Comparison of ENCODE assay signal across 13 cellular contexts in the genomic region with DNA sequence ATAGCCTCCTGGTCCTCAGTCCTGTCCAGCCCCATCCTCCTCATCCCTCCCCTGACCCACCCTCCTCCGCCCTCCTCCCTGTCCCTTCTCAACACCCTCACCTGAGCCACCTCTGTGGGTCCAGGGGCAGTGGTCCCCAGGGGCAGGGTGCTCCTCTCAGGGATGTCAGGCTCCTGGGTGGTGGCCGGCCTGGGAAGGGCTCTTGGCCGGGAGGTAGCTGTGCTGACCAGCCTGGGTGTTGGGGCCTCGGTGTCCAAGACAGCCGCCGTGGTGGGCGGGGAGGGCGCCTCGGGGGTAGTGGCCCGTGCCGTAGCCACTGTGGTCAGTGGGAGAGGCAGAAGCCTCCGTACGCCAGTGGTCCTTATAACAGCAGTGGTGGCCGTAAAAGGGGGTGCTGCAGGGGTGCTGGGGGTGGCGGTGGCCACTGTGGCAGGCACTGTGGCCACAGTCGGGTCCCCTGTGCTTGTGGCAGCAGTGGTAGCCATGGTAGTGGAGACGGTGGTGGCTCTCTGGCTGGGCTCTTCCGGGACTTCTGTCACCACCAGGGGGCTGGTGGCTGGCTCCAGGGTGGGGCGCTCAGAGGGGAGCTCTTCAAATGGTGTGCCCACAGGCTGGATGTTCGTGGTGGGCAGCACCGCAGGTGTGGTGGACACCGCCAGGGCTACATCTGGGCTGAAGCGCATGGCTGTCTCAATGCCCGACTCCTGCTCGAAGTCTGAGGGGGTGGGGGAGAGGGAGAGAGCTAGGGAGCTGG. TPM values are rescaled to one million over a fixed set of nuclear protein-coding genes. Genes with fewer than 3 reads are reported as not detected.
A peak's percentile ranks its signal among the peaks of the same experiment; 100 is the strongest.
DNase-seq lines count a peak whose midpoint lies in the region; ATAC-seq and TF ChIP-seq lines count a peak whose summit lies in the region.
"Had no signal": no experiment of that assay in that cellular context is flagged by ENCODE, and none has a peak within 500 bp of the region (broad histone marks: within the 10 kb centered on the region; RNA-seq: fewer than 3 reads in every experiment).

No MANE protein-coding gene starts in this region.

- H3K36me3 ChIP-seq in ascending aorta (peaks cover 41 to 50% of the 10 kb centered on the region in 2 donors), thoracic aorta (peaks cover 31% of the 10 kb centered on the region)
- H3K36me3 ChIP-seq: pancreas had no signal

- TF ChIP-seq CTCF in GM12875 (IDR thresholded peaks at IDR 0.05; ENCODE audit: borderline replicate concordance, insufficient read depth, low read depth, low read length) = peak; percentile 14; the same call in 1 of the 2 replicates
- no peak for TF ChIP-seq CTCF in ascending aorta (IDR thresholded peaks at IDR 0.05)
- TF ChIP-seq CTCF in fibroblast of the aortic adventitia (IDR thresholded peaks at IDR 0.05; ENCODE audit: insufficient read depth, low read length) = peak; percentile 12
- TF ChIP-seq CTCF in thoracic aorta (IDR thresholded peaks at IDR 0.05) = peak; percentile 27

- H3K27me3 ChIP-seq in ascending aorta = no peaks in the 10 kb centered on the region
- no peaks in the 10 kb centered on the region for H3K27me3 ChIP-seq in thoracic aorta (replicated peaks; ENCODE audit: insufficient read depth)
- H3K27me3 ChIP-seq: pancreas had no signal

- H3K4me1 ChIP-seq in ascending aorta (peaks cover 7 to 33% of the 10 kb centered on the region in 2 donors), thoracic aorta (ENCODE audit: control insufficient read depth in 1 of 2, low read depth in 2 of 2) (peaks cover 5 to 48% of the 10 kb centered on the region in 2 donors)
- H3K4me1 ChIP-seq: pancreas had no signal

- ATAC-seq in thoracic aorta (ENCODE audit: insufficient number of reproducible peaks, low FRiP score, low read depth) = no peak
- ATAC-seq: activated CD8-positive, alpha-beta T cell treated with anti-CD3 and anti-CD28 coated beads for 36 hours; esophagus mucosa had no signal

- H3K4me3 ChIP-seq in GM12875 (ENCODE audit: low read depth, low read length) (no peak overlapping the region), ascending aorta (no peak overlapping the region), fibroblast of the aortic adventitia (ENCODE audit: low read depth, low read length) (no peak overlapping the region), thoracic aorta (no peak overlapping the region)
- H3K4me3 ChIP-seq: pancreas had no signal

- intact Hi-C loops in ascending aorta (cut with DNase I) = loop anchor here (5.0 kb wide), 1 partner anchor 36 kb away; no protein-coding TSS in a partner anchor

- H3K9me3 ChIP-seq in ascending aorta (no peaks in the 10 kb centered on the region), thoracic aorta (no peaks in the 10 kb centered on the region)
- H3K9me3 ChIP-seq: pancreas had no signal

- no peak for DNase-seq in ascending aorta (ENCODE audit: low spot score in 2 of 2)
- no peak for DNase-seq in fibroblast of the aortic adventitia (ENCODE audit: low read depth)
- no peak for DNase-seq in thoracic aorta (ENCODE audit: low spot score)
- no peak for DNase-seq in activated CD4-positive, alpha-beta T cell treated with anti-CD3 and anti-CD28 coated beads, Interleukin-2, amount 50 U/mL, for 1 hour
- no peak for DNase-seq in GM03348 (ENCODE audit: low spot score)
- DNase-seq in SKM-1 (lab: John Stamatoyannopoulos, UW; ENCODE audit: unreplicated experiment) = no peak
- DNase-seq: activated CD8-positive, alpha-beta T cell treated with anti-CD3 and anti-CD28 coated beads for 36 hours; NCI-H2107; NCI-H82; SW 1271 had no signal

- peak overlapping the region; percentile 56 to 79 for H3K27ac ChIP-seq in ascending aorta
- no peak overlapping the region for H3K27ac ChIP-seq in thoracic aorta
- H3K27ac ChIP-seq: pancreas had no signal

RNA-seq across cellular contexts. Expression of gene SDC3, which starts 31.9 kb away (rescaled TPM):
- total RNA-seq in ascending aorta = 51.9 TPM
- total RNA-seq in fibroblast of the aortic adventitia (ENCODE audit: low replicate concordance) = 26.8 and 47.5 TPM in 2 replicates
- total RNA-seq in thoracic aorta = 10 to 100 TPM; 51.6 to 75.4 TPM

Comparison
In these comparisons a context has a peak if more than half of its experiments do, and no peak if none do; other contexts are left out.
1. CTCF ChIP-seq: peak in GM12875 (single experiment), fibroblast of the aortic adventitia (single experiment) and thoracic aorta (single experiment); none in ascending aorta (0 of 3).
2. H3K27ac ChIP-seq: peak in ascending aorta (2 of 2); none in thoracic aorta (0 of 2).